ENCODE assay signal across 25 cellular contexts in the genomic region with DNA sequence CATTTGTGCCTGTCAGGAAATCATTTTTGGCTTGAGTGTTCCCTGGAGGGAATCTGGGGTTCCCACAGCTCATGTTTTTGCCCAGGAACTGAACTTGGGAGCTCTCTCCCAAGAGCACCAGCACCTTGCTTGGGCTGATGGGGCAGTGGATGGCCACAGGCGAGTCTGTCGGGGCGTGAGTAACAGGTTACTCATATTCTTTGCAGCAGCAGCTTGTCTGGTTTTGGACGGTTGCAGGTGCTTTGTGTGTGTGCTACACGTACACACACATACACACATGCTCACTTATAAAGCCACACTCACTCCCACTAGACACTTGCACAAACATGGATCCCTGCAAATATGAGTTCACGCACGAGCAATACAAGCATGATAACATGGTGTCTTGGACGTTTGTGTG. TPM values are rescaled to one million over a fixed set of nuclear protein-coding genes. Genes with fewer than 3 reads are reported as not detected.
DNase-seq lines count a peak whose midpoint lies in the region; ATAC-seq, FAIRE-seq and TF ChIP-seq lines count a peak whose summit lies in the region.
"Had no signal": no experiment of that assay in that cellular context is flagged by ENCODE, and none has a peak within 500 bp of the region (broad histone marks: within the 10 kb centered on the region; RNA-seq: fewer than 3 reads in every experiment).

No MANE protein-coding gene starts in this region.

- peak; percentile 68 for ATAC-seq in esophagus mucosa
- no peak for ATAC-seq in HG03097 (IDR thresholded peaks at IDR 0.05; ENCODE audit: low FRiP score, unreplicated experiment)
- ATAC-seq: GM23338, lower lobe of right lung had no signal

- no peak overlapping the region for H3K4me3 ChIP-seq in coronary artery
- H3K4me3 ChIP-seq: GM23338, lower lobe of right lung, thoracic aorta had no signal

- peak; percentile 40 for DNase-seq in A172 (ENCODE audit: low spot score)
- peak; percentile 67 for DNase-seq in ELR (ENCODE audit: low read depth)
- peak; percentile 44 for DNase-seq in RCC 7860 (ENCODE audit: low spot score)
- DNase-seq in coronary artery (ENCODE audit: low spot score) = no peak
- no peak for DNase-seq in NK-92 (lab: John Stamatoyannopoulos, UW; ENCODE audit: unreplicated experiment)
- DNase-seq in foreskin melanocyte = no peak
- DNase-seq: activated CD8-positive, alpha-beta memory T cell treated with anti-CD3 and anti-CD28 coated beads, Interleukin-2, amount 50 U/mL, for 48 hours; activated gamma-delta T cell; CD8-positive, alpha-beta memory T cell; DMS53; lower lobe of right lung; NCI-H1105; NCI-H2081; NCI-H510A; nucleus accumbens had no signal

- FAIRE-seq in RCC 7860 (lab: Jason Lieb, UNC) = no peak
- FAIRE-seq: endometrium, GM12892, TTC549 had no signal

- no peak overlapping the region for H3K27ac ChIP-seq in coronary artery
- H3K27ac ChIP-seq: KMS-11, lower lobe of right lung, thoracic aorta had no signal

- TF ChIP-seq CTCF in coronary artery (IDR thresholded peaks at IDR 0.05) = no peak

RNA-seq across cellular contexts. Expression of a gene that starts 2.9 kb away (rescaled TPM):
- total RNA-seq in A172 (2014; rRNA removed; shearing (Covaris generic)) = 4.0 and 5.8 TPM in 2 replicates
- 4.6 TPM for total RNA-seq in esophagus mucosa

RNA-seq across cellular contexts. Expression of a gene that starts 34.2 kb away (rescaled TPM):
- total RNA-seq in A172 (2014; rRNA removed; shearing (Covaris generic)) = not detected in 2 replicates
- total RNA-seq in esophagus mucosa = 0.48 TPM
- total RNA-seq: activated CD4-positive, alpha-beta T cell treated with anti-CD3 and anti-CD28 coated beads, Interleukin-2, amount 10 ng/mL, durations not matched to agents 24 days and 14 days; CD8-positive, alpha-beta memory T cell; HT-29; lower lobe of right lung had no signal

Comparison
In these comparisons a context has a peak if more than half of its experiments do, and no peak if none do; other contexts are left out.
1. DNase-seq: peak in A172 (single experiment), ELR (single experiment) and RCC 7860 (single experiment); none in coronary artery (single experiment), NK-92 (single experiment) and foreskin melanocyte (single experiment).